Comparison of ENCODE assay signal across 12 cellular contexts in genomic region chr14:91482278-91483023, GRCh38. TPM values are rescaled to one million over a fixed set of nuclear protein-coding genes. Genes with fewer than 3 reads are reported as not detected.
DNase-seq lines count a peak whose midpoint lies in the region; ATAC-seq and TF ChIP-seq lines count a peak whose summit lies in the region.
"Had no signal": no experiment of that assay in that cellular context is flagged by ENCODE, and none has a peak within 500 bp of the region (broad histone marks: within the 10 kb centered on the region; RNA-seq: fewer than 3 reads in every experiment).

No MANE protein-coding gene starts in this region.

- BruUV-seq in PC-3 (replicated peaks; lab: Mats Ljungman, UMichigan) = no TSS peak

- peaks cover 0 to 15% of the 10 kb centered on the region in 2 donors for H3K4me1 ChIP-seq in right atrium auricular region
- peaks cover 6% of the 10 kb centered on the region; the same call in 1 of the 2 replicates for H3K4me1 ChIP-seq in PC-3 (ENCODE audit: insufficient read depth, low read length)

- peaks cover 94% of the 10 kb centered on the region for H3K79me2 ChIP-seq in PC-3 (ENCODE audit: low read length)

- no peaks in the 10 kb centered on the region for H3K9me3 ChIP-seq in right atrium auricular region
- no peaks in the 10 kb centered on the region for H3K9me3 ChIP-seq in PC-3 (ENCODE audit: low read length)
- H3K9me3 ChIP-seq: BLaER1 treated with 17β-estradiol and CSF1 and Interleukin-3, amounts not matched to agents 10 nM and 100 nM had no signal

- intact Hi-C loops in left cardiac atrium (cut with DNase I) = no loop called here
- intact Hi-C loops in PC-3 (cut with micrococcal nuclease) = no loop called here

- H3K36me3 ChIP-seq in right atrium auricular region (peaks cover 68% of the 10 kb centered on the region), PC-3 (ENCODE audit: low read depth, low read length) (peaks cover 55% of the 10 kb centered on the region)

- no peak overlapping the region for H3K4me3 ChIP-seq in right atrium auricular region
- H3K4me3 ChIP-seq in PC-3 (ENCODE audit: low read length) = no peak overlapping the region
- H3K4me3 ChIP-seq in fibroblast of pulmonary artery (replicated peaks; ENCODE audit: low read depth, low read length) = no peak overlapping the region
- H3K4me3 ChIP-seq: BLaER1 treated with 17β-estradiol and CSF1 and Interleukin-3, amounts not matched to agents 10 nM and 100 nM had no signal

- POLR2A ChIA-PET in PC-3 (lab: Charles Lee; ENCODE audit: unreplicated experiment) = no interaction called here

- H4K20me1 ChIP-seq in PC-3 (ENCODE audit: low read length) = peaks cover 23% of the 10 kb centered on the region; the same call in 1 of the 2 replicates

- H3K9ac ChIP-seq in PC-3 (ENCODE audit: low read length) = no peak overlapping the region
- H3K9ac ChIP-seq: BLaER1 treated with 17β-estradiol and CSF1 and Interleukin-3, amounts not matched to agents 10 nM and 100 nM had no signal

- DNase-seq in left cardiac atrium (no peak), right atrium auricular region (ENCODE audit: low spot score) (no peak), PC-3 (peak; percentile 48), fibroblast of pulmonary artery (ENCODE audit: low read depth) (peak; percentile 57), stromal cell of bone marrow (ENCODE audit: low read depth) (peak; percentile 40), RKO (ENCODE audit: low spot score) (no peak), NCI-H2171 treated with DMSO at 0.1 percent for 48 hours (lab: John Stamatoyannopoulos, UW) (no peak)
- DNase-seq in activated CD4-positive, alpha-beta T cell treated with anti-CD3 and anti-CD28 coated beads, Interleukin-2, amount 50 U/mL, for 4 hours = no peak
- DNase-seq: activated naive CD4-positive, alpha-beta T cell treated with anti-CD3 and anti-CD28 coated beads, Interleukin-2, amount 10 ng/mL, durations not matched to agents 7 days and 5 days; effector CD8-positive, alpha-beta T cell; RPMI8226 had no signal

- no peak for TF ChIP-seq CTCF in right atrium auricular region (IDR thresholded peaks at IDR 0.05)
- TF ChIP-seq CTCF in PC-3 (conservative IDR thresholded peaks at IDR 0.05; ENCODE audit: low read depth, low read length) = no peak
- no peak for TF ChIP-seq CTCF in fibroblast of pulmonary artery (IDR thresholded peaks at IDR 0.05; ENCODE audit: low read length, missing control alignments)

- H3K27ac ChIP-seq in right atrium auricular region (no peak overlapping the region), PC-3 (ENCODE audit: low read length) (no peak overlapping the region)

- H3F3A ChIP-seq in PC-3 (ENCODE audit: low read length, unreplicated experiment) = no peaks in the 10 kb centered on the region

- H3K27me3 ChIP-seq in right atrium auricular region (no peaks in the 10 kb centered on the region), PC-3 (ENCODE audit: low read length) (no peaks in the 10 kb centered on the region)
- H3K27me3 ChIP-seq: BLaER1 treated with 17β-estradiol and CSF1 and Interleukin-3, amounts not matched to agents 10 nM and 100 nM had no signal

- CTCF ChIA-PET in PC-3 (lab: Charles Lee) = no interaction called here

- H3K4me2 ChIP-seq in PC-3 (ENCODE audit: low read length) = no peak overlapping the region

- ATAC-seq in left cardiac atrium (peak; percentile 15 to 33), PC-3 (peak; percentile 81)

- H3K9me2 ChIP-seq in PC-3 (replicated peaks; ENCODE audit: low read length) = no peaks in the 10 kb centered on the region

- H2AFZ ChIP-seq in PC-3 (ENCODE audit: low read length) = no peak overlapping the region

RNA-seq across cellular contexts. Expression of gene PPP4R3A, which starts 27.7 kb away (rescaled TPM):
- 10 to 100 TPM; 44.3 to 49.5 TPM for total RNA-seq in left cardiac atrium
- 10 to 100 TPM; 40.2 to 48.0 TPM for total RNA-seq in right atrium auricular region
- 74.4 and 82.9 TPM in 2 replicates for total RNA-seq in PC-3 (2014; rRNA removed)

Comparison
In these comparisons a context has a peak if more than half of its experiments do, and no peak if none do; other contexts are left out.
1. DNase-seq: peak in PC-3 (single experiment), fibroblast of pulmonary artery (single experiment) and stromal cell of bone marrow (single experiment); none in left cardiac atrium (single experiment), right atrium auricular region (single experiment), RKO (single experiment), activated CD4-positive, alpha-beta T cell treated with anti-CD3 and anti-CD28 coated beads, Interleukin-2, amount 50 U/mL, for 4 hours (0 of 2) and NCI-H2171 treated with DMSO at 0.1 percent for 48 hours (single experiment).